ENCODE assay signal across 8 cellular contexts in the genomic region with DNA sequence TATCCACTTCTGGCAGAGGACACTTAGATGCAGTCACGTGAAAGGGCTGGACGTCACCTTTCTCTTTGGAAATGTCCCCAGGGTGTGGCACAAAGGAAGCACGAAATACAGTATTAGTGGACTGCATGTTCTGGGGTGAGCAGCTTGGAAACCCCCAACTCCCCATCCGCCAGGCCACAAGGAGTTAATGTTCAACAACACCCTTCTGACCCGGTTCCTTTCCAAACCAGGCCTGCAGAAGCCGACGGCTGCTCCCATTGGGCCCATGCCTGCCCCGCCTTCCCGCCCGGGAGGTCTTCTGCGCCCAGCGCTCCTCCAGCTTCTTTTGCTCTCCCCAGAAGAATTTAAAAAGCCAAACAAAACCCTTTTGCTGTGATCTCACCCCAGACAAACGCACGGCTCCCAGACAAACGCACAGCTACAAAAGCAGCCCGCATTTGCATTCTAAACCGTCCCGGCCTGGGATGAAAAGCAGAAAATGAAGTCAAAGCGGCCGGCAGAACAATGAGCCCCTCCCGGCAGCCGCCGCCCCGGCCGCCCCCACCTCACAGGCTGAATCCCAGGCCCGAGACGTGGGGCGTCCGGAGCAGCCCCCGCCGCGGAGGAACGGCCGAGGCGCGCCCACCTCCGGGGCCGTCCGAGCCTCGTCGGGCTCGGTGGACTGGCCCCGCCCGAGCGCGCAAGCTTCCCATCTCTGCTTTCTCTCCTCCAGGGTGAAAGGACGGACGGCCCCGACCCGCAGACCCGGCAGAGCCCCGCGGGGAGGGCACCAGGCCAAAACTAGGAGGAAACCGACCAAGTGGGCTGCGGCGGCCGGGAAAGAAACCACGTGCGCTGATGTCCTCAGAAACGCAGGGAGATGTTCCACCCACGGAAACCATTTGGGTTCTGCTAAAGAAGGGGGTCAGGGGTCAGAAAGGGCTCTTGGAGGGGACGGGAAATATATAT.
A peak's percentile ranks its signal among the peaks of the same experiment; 100 is the strongest.
DNase-seq lines count a peak whose midpoint lies in the region; ATAC-seq lines count a peak whose summit lies in the region.

No MANE protein-coding gene starts in this region.

- intact Hi-C loops in Right ventricle myocardium inferior (cut with DNase I), result no loop called here

- peak; percentile 89 for ATAC-seq in Right ventricle myocardium inferior
- ATAC-seq in GM19397 (IDR thresholded peaks at IDR 0.05; ENCODE audit: unreplicated experiment), result no peak
- ATAC-seq in HG02885 (IDR thresholded peaks at IDR 0.05; ENCODE audit: poor library complexity, unreplicated experiment), result no peak
- no peak for ATAC-seq in GM19452 (IDR thresholded peaks at IDR 0.05; ENCODE audit: unreplicated experiment)

- DNase-seq in ELF-1 (ENCODE audit: low read depth, low spot score) (peak; percentile 85), SW480 (ENCODE audit: low spot score) (peak; percentile 40), Right ventricle myocardium inferior (ENCODE audit: missing footprints) (peak; percentile 77), nucleus accumbens (lab: John Stamatoyannopoulos, UW) (peak in 50 of 56 donors; percentile 9 to 81 (median 51)), NCI-H1694 (lab: John Stamatoyannopoulos, UW) (no peak)
